ENCODE assay signal across 8 cellular contexts in genomic region chr1:55714230-55714629, GRCh38.
"Had no signal": no experiment of that assay in that cellular context is flagged by ENCODE, and none has a peak within 500 bp of the region (broad histone marks: within the 10 kb centered on the region; RNA-seq: fewer than 3 reads in every experiment).

No MANE protein-coding gene starts in this region.

- H3K9me3 ChIP-seq: HAP-1 had no signal

- H3K27ac ChIP-seq: GM23248, HL-60 had no signal

- H3K9ac ChIP-seq: GM23248 had no signal

- H2AFZ ChIP-seq: GM23248 had no signal

- DNase-seq: GM23248, GOT3, H7, HFFc6, KBM-7 had no signal

- ATAC-seq: HCT116 had no signal

- H3K4me1 ChIP-seq: HAP-1 had no signal

- H3K36me3 ChIP-seq: HAP-1 had no signal

- H3K4me3 ChIP-seq: GM23248, HAP-1 had no signal
